In the genomic region with DNA sequence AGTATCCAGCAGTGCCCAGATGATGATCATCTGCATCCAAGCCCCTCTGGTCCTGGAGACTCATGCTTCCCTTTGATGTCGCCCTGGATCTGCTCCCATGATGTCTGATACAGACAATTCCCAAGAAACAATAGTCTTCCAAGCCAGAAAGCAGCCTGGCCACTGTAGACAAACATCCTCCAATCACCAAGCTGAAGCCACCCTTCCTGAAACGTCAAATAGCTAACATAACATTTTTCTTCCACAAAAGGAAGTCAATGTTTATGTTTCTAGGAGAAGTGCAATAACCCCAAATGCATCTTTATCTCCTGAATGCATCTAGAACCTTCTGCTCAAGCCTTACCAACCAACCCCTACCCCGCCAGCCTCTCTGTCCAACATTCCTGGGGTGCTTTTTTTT, we compare ENCODE assay signal across 10 cellular contexts. TPM values are rescaled to one million over a fixed set of nuclear protein-coding genes. Genes with fewer than 3 reads are reported as not detected.
A peak's percentile ranks its signal among the peaks of the same experiment; 100 is the strongest.
DNase-seq lines count a peak whose midpoint lies in the region; ATAC-seq and TF ChIP-seq lines count a peak whose summit lies in the region.
"Had no signal": no experiment of that assay in that cellular context is flagged by ENCODE, and none has a peak within 500 bp of the region (broad histone marks: within the 10 kb centered on the region; RNA-seq: fewer than 3 reads in every experiment).

No MANE protein-coding gene starts in this region.

- H3K27me3 Mint-ChIP-seq in activated naive CD4-positive, alpha-beta T cell treated with anti-CD3 and anti-CD28 coated beads, Interleukin-2, amount 50 U/mL, for 24 hours = no peaks in the 10 kb centered on the region
- no peaks in the 10 kb centered on the region for H3K27me3 Mint-ChIP-seq in activated naive CD8-positive, alpha-beta T cell treated with anti-CD3 and anti-CD28 coated beads, Interleukin-2, amount 50 U/mL, for 24 hours
- H3K27me3 Mint-ChIP-seq in memory B cell (no peaks in the 10 kb centered on the region), type B pancreatic cell (no peaks in the 10 kb centered on the region)

- no peaks in the 10 kb centered on the region for H3K9me3 Mint-ChIP-seq in activated naive CD4-positive, alpha-beta T cell treated with anti-CD3 and anti-CD28 coated beads, Interleukin-2, amount 50 U/mL, for 24 hours
- H3K9me3 Mint-ChIP-seq in activated naive CD8-positive, alpha-beta T cell treated with anti-CD3 and anti-CD28 coated beads, Interleukin-2, amount 50 U/mL, for 24 hours = no peaks in the 10 kb centered on the region
- H3K9me3 Mint-ChIP-seq in memory B cell (no peaks in the 10 kb centered on the region), type B pancreatic cell (no peaks in the 10 kb centered on the region)

- H3K4me3 Mint-ChIP-seq in activated naive CD4-positive, alpha-beta T cell treated with anti-CD3 and anti-CD28 coated beads, Interleukin-2, amount 50 U/mL, for 24 hours = peak overlapping the region; percentile 87
- no peak overlapping the region for H3K4me3 Mint-ChIP-seq in activated naive CD8-positive, alpha-beta T cell treated with anti-CD3 and anti-CD28 coated beads, Interleukin-2, amount 50 U/mL, for 24 hours
- peak overlapping the region; percentile 86 for H3K4me3 Mint-ChIP-seq in memory B cell
- no peak overlapping the region for H3K4me3 Mint-ChIP-seq in type B pancreatic cell

- peaks cover 68% of the 10 kb centered on the region for H3K4me1 Mint-ChIP-seq in activated naive CD4-positive, alpha-beta T cell treated with anti-CD3 and anti-CD28 coated beads, Interleukin-2, amount 50 U/mL, for 24 hours
- peaks cover 52% of the 10 kb centered on the region for H3K4me1 Mint-ChIP-seq in activated naive CD8-positive, alpha-beta T cell treated with anti-CD3 and anti-CD28 coated beads, Interleukin-2, amount 50 U/mL, for 24 hours
- H3K4me1 Mint-ChIP-seq in memory B cell = peaks cover 34% of the 10 kb centered on the region
- peaks cover 4% of the 10 kb centered on the region for H3K4me1 Mint-ChIP-seq in type B pancreatic cell (ENCODE audit: unreplicated experiment)

- no peak for TF ChIP-seq CTCF in type B pancreatic cell (conservative IDR thresholded peaks at IDR 0.05)

- no peak for DNase-seq in activated naive CD4-positive, alpha-beta T cell (lab: John Stamatoyannopoulos, UW)
- no peak for DNase-seq in activated naive CD8-positive, alpha-beta T cell treated with anti-CD3 and anti-CD28 coated beads, Interleukin-2, amount 50 U/mL, for 24 hours
- no peak for DNase-seq in memory B cell (ENCODE audit: low spot score in 2 of 2)
- DNase-seq in type B pancreatic cell (ENCODE audit: extremely low spot score, unreplicated experiment) = no peak
- DNase-seq in OCI-M1 (lab: John Stamatoyannopoulos, UW) = no peak
- no peak for DNase-seq in GOT3 (lab: John Stamatoyannopoulos, UW)

- H3K36me3 Mint-ChIP-seq in activated naive CD4-positive, alpha-beta T cell treated with anti-CD3 and anti-CD28 coated beads, Interleukin-2, amount 50 U/mL, for 24 hours = peaks cover 2% of the 10 kb centered on the region
- no peaks in the 10 kb centered on the region for H3K36me3 Mint-ChIP-seq in activated naive CD8-positive, alpha-beta T cell treated with anti-CD3 and anti-CD28 coated beads, Interleukin-2, amount 50 U/mL, for 24 hours (ENCODE audit: low read depth)
- H3K36me3 Mint-ChIP-seq in memory B cell = peaks cover 4% of the 10 kb centered on the region
- no peaks in the 10 kb centered on the region for H3K36me3 Mint-ChIP-seq in type B pancreatic cell

- no peak for ATAC-seq in activated naive CD8-positive, alpha-beta T cell treated with anti-CD3 and anti-CD28 coated beads, Interleukin-2, amount 50 U/mL, for 24 hours
- ATAC-seq in memory B cell (ENCODE audit: low read depth) (no peak), GM19023 (IDR thresholded peaks at IDR 0.05; ENCODE audit: unreplicated experiment) (no peak)

- H3K27ac Mint-ChIP-seq in activated naive CD4-positive, alpha-beta T cell treated with anti-CD3 and anti-CD28 coated beads, Interleukin-2, amount 50 U/mL, for 24 hours = peak overlapping the region; percentile 44
- H3K27ac Mint-ChIP-seq in activated naive CD8-positive, alpha-beta T cell treated with anti-CD3 and anti-CD28 coated beads, Interleukin-2, amount 50 U/mL, for 24 hours = peak overlapping the region; percentile 55
- H3K27ac Mint-ChIP-seq in memory B cell (peak overlapping the region; percentile 87), type B pancreatic cell (peak overlapping the region; percentile 5)

RNA-seq across cellular contexts. Expression of a gene that starts 1.2 kb away (rescaled TPM):
- total RNA-seq in type B pancreatic cell (ENCODE audit: low replicate concordance) = not detected in 2 replicates
- total RNA-seq: hepatocyte, RPMI7951 had no signal

RNA-seq across cellular contexts. Expression of a gene that starts 15.3 kb away (rescaled TPM):
- not detected in 2 replicates for total RNA-seq in type B pancreatic cell (ENCODE audit: low replicate concordance)
- total RNA-seq: hepatocyte, RPMI7951 had no signal

RNA-seq across cellular contexts. Expression of a gene that starts 20.2 kb away (rescaled TPM):
- not detected in 2 replicates for total RNA-seq in type B pancreatic cell (ENCODE audit: low replicate concordance)
- total RNA-seq: hepatocyte, RPMI7951 had no signal

RNA-seq across cellular contexts. Expression of a gene that starts 22.6 kb away (rescaled TPM):
- 14.7 and 15.2 TPM in 2 replicates for total RNA-seq in type B pancreatic cell (ENCODE audit: low replicate concordance)

RNA-seq across cellular contexts. Expression of a gene that starts 22.6 kb away (rescaled TPM):
- total RNA-seq in type B pancreatic cell (ENCODE audit: low replicate concordance) = 21.7 and 24.1 TPM in 2 replicates

Comparison
In these comparisons a context has a peak if more than half of its experiments do, and no peak if none do; other contexts are left out.
1. H3K27ac Mint-ChIP-seq: peak in every context shown above with its lines; median percentile 87 in memory B cell; 55 in activated naive CD8-positive, alpha-beta T cell treated with anti-CD3 and anti-CD28 coated beads, Interleukin-2, amount 50 U/mL, for 24 hours; 44 in activated naive CD4-positive, alpha-beta T cell treated with anti-CD3 and anti-CD28 coated beads, Interleukin-2, amount 50 U/mL, for 24 hours; 5 in type B pancreatic cell.
2. H3K4me3 Mint-ChIP-seq: peak in activated naive CD4-positive, alpha-beta T cell treated with anti-CD3 and anti-CD28 coated beads, Interleukin-2, amount 50 U/mL, for 24 hours (single experiment) and memory B cell (single experiment); none in activated naive CD8-positive, alpha-beta T cell treated with anti-CD3 and anti-CD28 coated beads, Interleukin-2, amount 50 U/mL, for 24 hours (single experiment) and type B pancreatic cell (single experiment).